In genomic region chr10:121808835-121809234, GRCh38 we compare ENCODE assay signal across 21 cellular contexts.
"Had no signal": no experiment of that assay in that cellular context is flagged by ENCODE, and none has a peak within 500 bp of the region (broad histone marks: within the 10 kb centered on the region; RNA-seq: fewer than 3 reads in every experiment).

No MANE protein-coding gene starts in this region.

- H3K27ac ChIP-seq: HL-60, SJSA1, SK-N-MC had no signal

- H3K4me3 ChIP-seq: MG63, SJSA1, SK-N-MC had no signal

- H3K9me3 ChIP-seq: MG63, SJSA1 had no signal

- DNase-seq: KBM-7, MG63, NCI-H1092, NCI-H1105 treated with DMSO at 0.1 percent for 48 hours, NCI-H1417 treated with DMSO at 0.1 percent for 48 hours, NCI-H146, NCI-H1694 treated with DMSO at 0.1 percent for 48 hours, NCI-H1930, NCI-H2081, NCI-H2107, NCI-H2227 treated with DMSO at 0.1 percent for 48 hours, NCI-H524 treated with DMSO at 0.1 percent for 48 hours, NCI-H69, NCI-H774, Right ventricle myocardium superior, RPMI8226, SIG-M5 had no signal

- H3K4me1 ChIP-seq: SJSA1 had no signal

- FAIRE-seq: RCC 7860 had no signal

- H3K36me3 ChIP-seq: MG63, SJSA1 had no signal

- H3K27me3 ChIP-seq: MG63, SJSA1 had no signal
